ENCODE assay signal across 20 cellular contexts in genomic region chr4:162422312-162422711, GRCh38.
DNase-seq lines count a peak whose midpoint lies in the region; ATAC-seq, FAIRE-seq and TF ChIP-seq lines count a peak whose summit lies in the region.
"Had no signal": no experiment of that assay in that cellular context is flagged by ENCODE, and none has a peak within 500 bp of the region (broad histone marks: within the 10 kb centered on the region; RNA-seq: fewer than 3 reads in every experiment).

No MANE protein-coding gene starts in this region.

- peak; percentile 77 for FAIRE-seq in colon (lab: Jason Lieb, UNC)
- FAIRE-seq: A204.1, D721Med, GM12878 had no signal

- no peak overlapping the region for H3K4me3 ChIP-seq in LNCaP clone FGC (ENCODE audit: low read depth, low read length)
- no peak overlapping the region for H3K4me3 ChIP-seq in mucosa of descending colon
- H3K4me3 ChIP-seq: BLaER1, GM12878, GM23338 had no signal

- TF ChIP-seq CTCF in LNCaP clone FGC (IDR thresholded peaks at IDR 0.05; ENCODE audit: control insufficient read depth, extremely low read depth, insufficient read depth) (no peak), mucosa of descending colon (IDR thresholded peaks at IDR 0.05) (no peak)

- no peaks in the 10 kb centered on the region for H3K9me3 ChIP-seq in mucosa of descending colon
- H3K9me3 ChIP-seq: BLaER1 had no signal

- no peaks in the 10 kb centered on the region for H3K36me3 ChIP-seq in mucosa of descending colon (ENCODE audit: low read depth)
- H3K36me3 ChIP-seq: BLaER1 had no signal

- peak; percentile 44 for DNase-seq in LNCaP clone FGC (ENCODE audit: low read depth)
- no peak for DNase-seq in mucosa of descending colon
- no peak for DNase-seq in COLO668 (lab: John Stamatoyannopoulos, UW; ENCODE audit: unreplicated experiment)
- DNase-seq in NCI-H69 (lab: John Stamatoyannopoulos, UW), result no peak
- no peak for DNase-seq in posterior vena cava (ENCODE audit: low spot score)
- DNase-seq: CD4-positive, CD25-positive, alpha-beta regulatory T cell; CD8-positive, alpha-beta T cell; DMS 273 treated with DMSO at 0.1 percent for 48 hours; DMS79; EL; GDM1; H9 had no signal

- ATAC-seq in mucosa of descending colon, result peak; percentile 82
- ATAC-seq in HG03039 (IDR thresholded peaks at IDR 0.05; ENCODE audit: unreplicated experiment), result no peak
- ATAC-seq: CD8-positive, alpha-beta T cell; GM12878; GM23338; HCT116 had no signal

- H3K4me1 ChIP-seq in mucosa of descending colon (ENCODE audit: low read depth), result no peaks in the 10 kb centered on the region
- H3K4me1 ChIP-seq: BLaER1 had no signal

- intact Hi-C loops in mucosa of descending colon (cut with DNase I, micrococcal nuclease), result no loop called here
- intact Hi-C loops in posterior vena cava (cut with DNase I), result no loop called here
